8 cellular contexts compared by ENCODE assay signal in the genomic region with DNA sequence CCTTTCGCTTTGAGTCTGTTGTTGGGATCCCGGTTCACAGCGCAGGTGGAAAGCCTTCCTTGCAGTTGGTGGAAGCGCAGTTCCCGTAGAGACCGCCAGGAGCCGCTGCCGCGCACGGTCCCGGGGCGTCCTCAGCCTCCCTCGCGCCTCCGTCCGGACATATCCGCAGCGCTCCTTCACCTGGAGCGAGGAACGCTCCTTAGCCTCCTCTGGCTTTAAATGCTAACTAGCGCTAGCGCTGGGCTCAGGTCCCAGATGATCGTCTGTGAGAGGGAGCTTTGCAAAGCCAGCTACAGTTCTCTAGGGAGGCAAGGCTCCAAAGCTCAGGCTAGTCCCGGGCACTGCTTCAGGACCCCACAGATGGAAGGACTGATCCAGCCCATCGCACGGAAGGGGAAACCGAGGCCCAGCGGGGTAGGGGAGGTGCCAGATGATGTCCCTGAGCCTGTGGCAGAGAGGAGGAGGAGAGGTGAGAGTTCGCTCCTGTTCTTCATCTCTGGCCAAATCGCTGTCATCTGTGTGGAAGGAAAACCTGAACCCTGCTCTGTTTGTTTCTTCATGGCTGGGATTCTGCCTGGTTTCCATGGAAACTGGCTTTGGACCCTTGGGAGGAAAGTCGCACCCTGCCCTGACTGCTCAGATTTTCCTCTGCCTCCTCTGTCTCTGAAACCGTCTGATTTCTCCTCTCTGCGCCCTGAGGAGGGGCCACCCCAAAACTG. TPM values are rescaled to one million over a fixed set of nuclear protein-coding genes. Genes with fewer than 3 reads are reported as not detected.
DNase-seq lines count a peak whose midpoint lies in the region; ATAC-seq and TF ChIP-seq lines count a peak whose summit lies in the region.

No MANE protein-coding gene starts in this region.

- peak; percentile 87 to 90 for ATAC-seq in CD4-positive, CD25-positive, alpha-beta regulatory T cell (ENCODE audit: low read depth in 2 of 2)
- ATAC-seq in GM19395 (IDR thresholded peaks at IDR 0.05; ENCODE audit: unreplicated experiment) (peak; percentile 95), HG03520 (IDR thresholded peaks at IDR 0.05; ENCODE audit: unreplicated experiment) (peak; percentile 88)

- peaks cover 0 to 11% (median 2%) of the 10 kb centered on the region in 4 donors for H3K4me1 Mint-ChIP-seq in CD4-positive, CD25-positive, alpha-beta regulatory T cell

- H3K9me3 Mint-ChIP-seq in CD4-positive, CD25-positive, alpha-beta regulatory T cell, result peaks cover 0 to 1% (median 0%) of the 10 kb centered on the region in 7 donors

- no peaks in the 10 kb centered on the region for H3K9me3 ChIP-seq in CD4-positive, CD25-positive, alpha-beta regulatory T cell (ENCODE audit: control insufficient read depth in 2 of 2, low read length in 2 of 2)
- H3K9me3 ChIP-seq in mucosa of stomach (ENCODE audit: control insufficient read depth, low read length), result no peaks in the 10 kb centered on the region

- no peaks in the 10 kb centered on the region for H3K36me3 Mint-ChIP-seq in CD4-positive, CD25-positive, alpha-beta regulatory T cell

- peak overlapping the region; percentile 71 for H3K4me3 ChIP-seq in CD4-positive, CD25-positive, alpha-beta regulatory T cell (ENCODE audit: low read depth, low read length)
- H3K4me3 ChIP-seq in mucosa of stomach (ENCODE audit: low read length), result peak overlapping the region; percentile 9

- H3K27ac ChIP-seq in CD4-positive, CD25-positive, alpha-beta regulatory T cell (ENCODE audit: insufficient read depth, low read length, poor library complexity, severe bottlenecking), result no peak overlapping the region

- peaks cover 7% of the 10 kb centered on the region for H3K27me3 ChIP-seq in CD4-positive, CD25-positive, alpha-beta regulatory T cell (ENCODE audit: control insufficient read depth, insufficient read depth, low read length)
- H3K27me3 ChIP-seq in mucosa of stomach (ENCODE audit: control insufficient read depth, insufficient read depth, low read length), result peaks cover 17% of the 10 kb centered on the region

- no peak for TF ChIP-seq POLR2A in erythroblast (IDR thresholded peaks at IDR 0.05; ENCODE audit: low read length)

- no peak overlapping the region for H3K27ac Mint-ChIP-seq in CD4-positive, CD25-positive, alpha-beta regulatory T cell

- peaks cover 8% of the 10 kb centered on the region for H3K4me1 ChIP-seq in CD4-positive, CD25-positive, alpha-beta regulatory T cell (ENCODE audit: control insufficient read depth, insufficient read depth, low read length, poor library complexity, severe bottlenecking)
- H3K4me1 ChIP-seq in mucosa of stomach (ENCODE audit: control insufficient read depth, insufficient read depth, low read length), result peaks cover 13% of the 10 kb centered on the region

- H3K36me3 ChIP-seq in CD4-positive, CD25-positive, alpha-beta regulatory T cell (ENCODE audit: control insufficient read depth, insufficient read depth, low read length), result no peaks in the 10 kb centered on the region
- no peaks in the 10 kb centered on the region for H3K36me3 ChIP-seq in mucosa of stomach (ENCODE audit: control insufficient read depth, insufficient read depth, low read length)

- H3K27me3 Mint-ChIP-seq in CD4-positive, CD25-positive, alpha-beta regulatory T cell, result peaks cover 33% of the 10 kb centered on the region

- H3K9ac ChIP-seq in mucosa of stomach (ENCODE audit: low read length), result no peak overlapping the region

- H3K4me3 Mint-ChIP-seq in CD4-positive, CD25-positive, alpha-beta regulatory T cell, result peak overlapping the region in 2 of 4 donors; percentile 55 to 62

- peak; percentile 58 to 75 (median 71) for DNase-seq in CD4-positive, CD25-positive, alpha-beta regulatory T cell
- peak; percentile 8 for DNase-seq in NOMO-1 treated with dmso at 0.1 percent for 144 hours (lab: John Stamatoyannopoulos, UW; ENCODE audit: unreplicated experiment)
- peak; percentile 96 for DNase-seq in activated CD8-positive, alpha-beta memory T cell treated with anti-CD3 and anti-CD28 coated beads, Interleukin-2, amount 50 U/mL, for 48 hours
- DNase-seq in erythroblast (lab: John Stamatoyannopoulos, UW), result peak; percentile 76 to 89
- peak; percentile 57 to 60 for DNase-seq in stimulated activated CD8-positive, alpha-beta memory T cell treated with anti-CD3 and anti-CD28 coated beads, Interleukin-4, amount 100 ng/mL, for 4 hours (ENCODE audit: low read depth in 2 of 2, low spot score in 1 of 2)

RNA-seq across cellular contexts. Expression of a gene that starts 31.4 kb away (rescaled TPM):
- not detected for total RNA-seq in CD4-positive, CD25-positive, alpha-beta regulatory T cell
- under 1 TPM in 3 of 4 donors, not detected in 1; 0.03 to 0.10 (median 0.06) TPM for polyA plus RNA-seq in CD4-positive, CD25-positive, alpha-beta regulatory T cell

Comparison
In these comparisons a context has a peak if more than half of its experiments do, and no peak if none do; other contexts are left out.
1. DNase-seq: peak in every context shown above with its lines; median percentile 96 in activated CD8-positive, alpha-beta memory T cell treated with anti-CD3 and anti-CD28 coated beads, Interleukin-2, amount 50 U/mL, for 48 hours; 82 in erythroblast; 71 in CD4-positive, CD25-positive, alpha-beta regulatory T cell; 58 in stimulated activated CD8-positive, alpha-beta memory T cell treated with anti-CD3 and anti-CD28 coated beads, Interleukin-4, amount 100 ng/mL, for 4 hours; 8 in NOMO-1 treated with dmso at 0.1 percent for 144 hours.